Comparison of ENCODE assay signal across 7 cellular contexts in genomic region chr15:23075927-23076326, GRCh38.
"Had no signal": no experiment of that assay in that cellular context is flagged by ENCODE, and none has a peak within 500 bp of the region (broad histone marks: within the 10 kb centered on the region; RNA-seq: fewer than 3 reads in every experiment).

No MANE protein-coding gene starts in this region.

- H3K27ac ChIP-seq: HL-60 had no signal

- H3K36me3 Mint-ChIP-seq: IgD-negative memory B cell had no signal

- DNase-seq: H9, HCEC 1CT, KBM-7 had no signal

- ATAC-seq: GM23338, HepG2 had no signal

- H2AFZ ChIP-seq: GM23338 had no signal

- H3K4me3 Mint-ChIP-seq: GM23338, H9, IgD-negative memory B cell had no signal

- H3K4me1 Mint-ChIP-seq: IgD-negative memory B cell had no signal

- H3K9me3 Mint-ChIP-seq: GM23338, IgD-negative memory B cell had no signal

- H3K27ac Mint-ChIP-seq: GM23338, H9, IgD-negative memory B cell had no signal

- H3K4me2 ChIP-seq: GM23338 had no signal

- H3K4me3 ChIP-seq: GM23338 had no signal
